1 cellular context compared by ENCODE assay signal in the genomic region with DNA sequence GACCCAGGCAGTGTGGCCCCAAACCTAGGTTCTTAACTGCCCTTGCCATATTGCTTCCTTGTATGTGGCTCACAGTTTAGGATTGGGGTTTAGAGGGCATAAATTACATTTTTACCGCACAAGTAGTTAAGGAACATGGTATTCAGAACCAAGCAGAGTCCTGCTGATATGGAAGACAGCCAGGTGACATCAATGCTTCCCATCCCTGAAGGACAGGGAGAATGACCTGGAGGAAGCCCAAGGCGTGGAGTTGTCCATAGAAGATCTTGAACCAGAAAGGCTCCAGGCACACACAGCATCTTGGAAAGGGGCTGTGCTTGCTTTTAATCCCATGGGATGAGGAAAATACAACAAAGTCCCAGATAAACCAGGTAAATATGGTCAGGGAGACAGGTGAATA.
TF ChIP-seq lines count a peak whose summit lies in the region.

No MANE protein-coding gene starts in this region.

TF ChIP-seq in HCT116, 20 proteins besides CTCF, POLR2A, EP300 and RAD21:
- TF ChIP-seq ZFX (IDR thresholded peaks at IDR 0.05) (no peak), EZH2 (IDR thresholded peaks at IDR 0.05) (no peak), CBX3 (IDR thresholded peaks at IDR 0.05; ENCODE audit: low read depth) (no peak), SP1 (IDR thresholded peaks at IDR 0.05; ENCODE audit: low read depth) (no peak), ZNF274 (IDR thresholded peaks at IDR 0.05; ENCODE audit: low read depth, low read length) (no peak), EGR1 (IDR thresholded peaks at IDR 0.05; ENCODE audit: low read depth) (no peak)
- TF ChIP-seq, protein P1, sequence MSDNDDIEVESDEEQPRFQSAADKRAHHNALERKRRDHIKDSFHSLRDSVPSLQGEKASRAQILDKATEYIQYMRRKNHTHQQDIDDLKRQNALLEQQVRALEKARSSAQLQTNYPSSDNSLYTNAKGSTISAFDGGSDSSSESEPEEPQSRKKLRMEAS (IDR thresholded peaks at IDR 0.05): no peak
